ENCODE assay signal across 1 cellular context in genomic region chr3:13890377-13891016, GRCh38.
A peak's percentile ranks its signal among the peaks of the same experiment; 100 is the strongest.
TF ChIP-seq lines count a peak whose summit lies in the region.

No MANE protein-coding gene starts in this region.

TF ChIP-seq in K562, 482 proteins besides CTCF, POLR2A, EP300 and RAD21 (continued from another document and continues in another):
- TF ChIP-seq THRAP3 (IDR thresholded peaks at IDR 0.05; ENCODE audit: borderline replicate concordance): no peak
- no peak for TF ChIP-seq FOXJ3 (CRISPR knock-in tag; IDR thresholded peaks at IDR 0.05)
- no peak for TF ChIP-seq NRF1 (conservative IDR thresholded peaks at IDR 0.05 in 1 of 2, IDR thresholded peaks at IDR 0.05 in 1 of 2)
- TF ChIP-seq MCM5 (IDR thresholded peaks at IDR 0.05; ENCODE audit: low read depth): no peak
- TF ChIP-seq ZNF589 (CRISPR knock-in tag; IDR thresholded peaks at IDR 0.05; ENCODE audit: low read depth): peak; percentile 68
- TF ChIP-seq FOXM1 (IDR thresholded peaks at IDR 0.05; ENCODE audit: low read depth): no peak
- 0 out of 2 replicates have a peak, but pooled peaks have one; percentile 44 for TF ChIP-seq FOXM1 (CRISPR knock-in tag; IDR thresholded peaks at IDR 0.05; ENCODE audit: low read depth)
- TF ChIP-seq PHB (CRISPR knock-in tag; IDR thresholded peaks at IDR 0.05): no peak
- TF ChIP-seq HDAC1 (IDR thresholded peaks at IDR 0.05): no peak
- TF ChIP-seq CREB1 (IDR thresholded peaks at IDR 0.05): no peak
- no peak for TF ChIP-seq CREB1 (CRISPR knock-in tag; IDR thresholded peaks at IDR 0.05)
- TF ChIP-seq ZFP30 (CRISPR knock-in tag; IDR thresholded peaks at IDR 0.05; ENCODE audit: borderline replicate concordance): no peak
- TF ChIP-seq KAT8 (IDR thresholded peaks at IDR 0.05; ENCODE audit: low read depth): no peak
- TF ChIP-seq ZNF583 (CRISPR knock-in tag; IDR thresholded peaks at IDR 0.05): no peak
- TF ChIP-seq BRF1 (IDR thresholded peaks at IDR 0.05; ENCODE audit: borderline replicate concordance, extremely low read depth, insufficient read length): no peak
- TF ChIP-seq CEBPB (tag; IDR thresholded peaks at IDR 0.05): no peak
- no peak for TF ChIP-seq ELF2 (CRISPR knock-in tag; IDR thresholded peaks at IDR 0.05)
- no peak for TF ChIP-seq E2F3 (CRISPR knock-in tag; IDR thresholded peaks at IDR 0.05)
- TF ChIP-seq GTF2F1 (IDR thresholded peaks at IDR 0.05; ENCODE audit: low read depth, low read length): no peak
- no peak for TF ChIP-seq ZNF384 (IDR thresholded peaks at IDR 0.05; ENCODE audit: low read depth, low read length)
- TF ChIP-seq ATF7 (IDR thresholded peaks at IDR 0.05): peak; percentile 33; the same call in 1 of the 2 replicates
- TF ChIP-seq MTA1 (IDR thresholded peaks at IDR 0.05; ENCODE audit: borderline replicate concordance): no peak
- TF ChIP-seq ZFX (CRISPR knock-in tag; IDR thresholded peaks at IDR 0.05): peak; percentile 30; the same call in 1 of the 2 replicates
- TF ChIP-seq FOS (IDR thresholded peaks at IDR 0.05; ENCODE audit: extremely low read depth, insufficient read length): peak; percentile 12
- TF ChIP-seq TAL1 (IDR thresholded peaks at IDR 0.05): no peak
- TF ChIP-seq RBM14 (IDR thresholded peaks at IDR 0.05; ENCODE audit: borderline replicate concordance, insufficient read depth, low read depth, low read length): no peak
- TF ChIP-seq FUS (optimal IDR thresholded peaks at IDR 0.05; ENCODE audit: low read depth, low read length): no peak
- TF ChIP-seq CHCHD3 (CRISPR knock-in tag; IDR thresholded peaks at IDR 0.05): no peak
- TF ChIP-seq FOXA3 (CRISPR knock-in tag; conservative IDR thresholded peaks at IDR 0.05 in 1 of 2, IDR thresholded peaks at IDR 0.05 in 1 of 2): no peak
- no peak for TF ChIP-seq FOXO4 (CRISPR knock-in tag; IDR thresholded peaks at IDR 0.05)
- TF ChIP-seq BRD9 (IDR thresholded peaks at IDR 0.05; ENCODE audit: low read depth, partially characterized antibody): no peak
- TF ChIP-seq ZNF408 (CRISPR knock-in tag; IDR thresholded peaks at IDR 0.05; ENCODE audit: low read depth): no peak
- no peak for TF ChIP-seq GMEB1 (CRISPR knock-in tag; IDR thresholded peaks at IDR 0.05)
- TF ChIP-seq KDM1A (IDR thresholded peaks at IDR 0.05): no peak
- TF ChIP-seq BCOR (IDR thresholded peaks at IDR 0.05): no peak
- no peak for TF ChIP-seq ZNF263 (CRISPR knock-in tag; IDR thresholded peaks at IDR 0.05; ENCODE audit: borderline replicate concordance)
- no peak for TF ChIP-seq ATF1 (CRISPR knock-in tag; IDR thresholded peaks at IDR 0.05)
- no peak for TF ChIP-seq ATF1 (tag; IDR thresholded peaks at IDR 0.05)
- TF ChIP-seq SIRT6 (IDR thresholded peaks at IDR 0.05; ENCODE audit: low read depth, low read length): no peak
- TF ChIP-seq SRSF3 (IDR thresholded peaks at IDR 0.05; ENCODE audit: insufficient read depth, low read length): no peak
- TF ChIP-seq PHF21A (IDR thresholded peaks at IDR 0.05; ENCODE audit: borderline replicate concordance, low read depth): no peak
- no peak for TF ChIP-seq ZNF212 (CRISPR knock-in tag; IDR thresholded peaks at IDR 0.05)
- no peak for TF ChIP-seq ZNF778 (CRISPR knock-in tag; IDR thresholded peaks at IDR 0.05)
- TF ChIP-seq UBTF (IDR thresholded peaks at IDR 0.05; ENCODE audit: borderline replicate concordance in 1 of 2, low read depth in 2 of 2, low read length in 2 of 2): 0 out of 4 replicates have a peak, but pooled peaks have one; percentile 38 to 55
- TF ChIP-seq NR4A1 (CRISPR knock-in tag; IDR thresholded peaks at IDR 0.05): no peak
- 0 out of 2 replicates have a peak, but pooled peaks have one; percentile 35 for TF ChIP-seq NR4A1 (tag; IDR thresholded peaks at IDR 0.05)
- TF ChIP-seq ILF3 (IDR thresholded peaks at IDR 0.05; ENCODE audit: borderline replicate concordance): no peak
- TF ChIP-seq PREB (CRISPR knock-in tag; IDR thresholded peaks at IDR 0.05): no peak
- TF ChIP-seq SLC30A9 (CRISPR knock-in tag; IDR thresholded peaks at IDR 0.05): no peak
- TF ChIP-seq EP400 (IDR thresholded peaks at IDR 0.05): no peak
- peak; percentile 65 for TF ChIP-seq ESRRA (IDR thresholded peaks at IDR 0.05; ENCODE audit: borderline replicate concordance, low read depth)
- TF ChIP-seq C11orf30 (IDR thresholded peaks at IDR 0.05; ENCODE audit: low read depth): no peak
- TF ChIP-seq PPARD (CRISPR knock-in tag; IDR thresholded peaks at IDR 0.05): no peak
- no peak for TF ChIP-seq ZNF282 (CRISPR knock-in tag; IDR thresholded peaks at IDR 0.05)
- TF ChIP-seq ZEB2 (IDR thresholded peaks at IDR 0.05): peak; percentile 36; the same call in 1 of the 2 replicates
- TF ChIP-seq ZNF592 (IDR thresholded peaks at IDR 0.05): peak; percentile 63
- TF ChIP-seq GABPB2 (CRISPR knock-in tag; conservative IDR thresholded peaks at IDR 0.05): no peak
- no peak for TF ChIP-seq ID3 (CRISPR knock-in tag; IDR thresholded peaks at IDR 0.05)
- 0 out of 2 replicates have a peak, but pooled peaks have one; percentile 37 for TF ChIP-seq ID3 (tag; IDR thresholded peaks at IDR 0.05)
- no peak for TF ChIP-seq PML (IDR thresholded peaks at IDR 0.05; ENCODE audit: low read length)
- TF ChIP-seq FOXP4 (CRISPR knock-in tag; IDR thresholded peaks at IDR 0.05; ENCODE audit: borderline replicate concordance): no peak
- no peak for TF ChIP-seq HDAC6 (IDR thresholded peaks at IDR 0.05; ENCODE audit: low read depth, low read length)
- no peak for TF ChIP-seq ZNF57 (CRISPR knock-in tag; IDR thresholded peaks at IDR 0.05)
- no peak for TF ChIP-seq SUPT5H (IDR thresholded peaks at IDR 0.05)
- no peak for TF ChIP-seq HMBOX1 (IDR thresholded peaks at IDR 0.05)
- TF ChIP-seq CBFA2T2 (conservative IDR thresholded peaks at IDR 0.05): peak; percentile 9; the same call in 1 of the 2 replicates
